Comparison of ENCODE assay signal across 1 cellular context in genomic region chr4:29805245-29805644, GRCh38.
TF ChIP-seq lines count a peak whose summit lies in the region.

No MANE protein-coding gene starts in this region.

TF ChIP-seq in SK-N-SH, 30 proteins besides CTCF, POLR2A, EP300 and RAD21 (continued from another document):
- TF ChIP-seq TEAD4 (IDR thresholded peaks at IDR 0.05; ENCODE audit: borderline replicate concordance, insufficient read depth) (no peak), NRF1 (IDR thresholded peaks at IDR 0.05; ENCODE audit: low read depth, low read length) (no peak), SIN3A (IDR thresholded peaks at IDR 0.05; ENCODE audit: borderline replicate concordance, low read depth, low read length) (no peak), EZH2phosphoT487 (IDR thresholded peaks at IDR 0.05; ENCODE audit: borderline replicate concordance, low read depth) (no peak)
